In the genomic region with DNA sequence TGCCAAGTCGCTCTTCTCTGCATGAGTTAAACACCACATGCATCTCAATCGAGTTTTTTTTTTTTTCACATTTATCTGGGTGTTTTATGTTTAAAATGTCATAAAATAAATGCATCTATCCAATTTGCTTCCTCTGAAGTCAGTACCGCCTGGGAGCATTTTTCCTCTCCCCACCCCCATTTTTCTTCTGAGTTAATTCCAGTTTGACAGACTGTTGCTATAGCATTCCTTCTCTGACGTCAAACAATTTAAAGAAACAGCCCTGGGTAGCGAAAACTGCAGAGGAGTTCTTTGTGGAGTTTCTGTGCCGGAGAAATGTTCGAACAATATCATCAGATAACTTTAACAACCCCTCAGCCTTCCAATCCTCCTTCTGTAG, we compare ENCODE assay signal across 8 cellular contexts. TPM values are rescaled to one million over a fixed set of nuclear protein-coding genes. Genes with fewer than 3 reads are reported as not detected.
DNase-seq lines count a peak whose midpoint lies in the region; ATAC-seq and TF ChIP-seq lines count a peak whose summit lies in the region.

No MANE protein-coding gene starts in this region.

- peak overlapping the region; percentile 56 to 82 for H3K4me3 ChIP-seq in left lung

- no peaks in the 10 kb centered on the region for H3K9me3 Mint-ChIP-seq in activated naive CD4-positive, alpha-beta T cell treated with anti-CD3 and anti-CD28 coated beads for 36 hours
- no peaks in the 10 kb centered on the region for H3K9me3 Mint-ChIP-seq in activated naive CD4-positive, alpha-beta T cell treated with anti-CD3 and anti-CD28 coated beads, Interleukin-2, amount 50 U/mL, for 72 hours
- no peaks in the 10 kb centered on the region for H3K9me3 Mint-ChIP-seq in type B pancreatic cell

- H3K36me3 Mint-ChIP-seq in activated naive CD4-positive, alpha-beta T cell treated with anti-CD3 and anti-CD28 coated beads for 36 hours (ENCODE audit: low read depth): no peaks in the 10 kb centered on the region
- peaks cover 16 to 28% of the 10 kb centered on the region in 2 donors for H3K36me3 Mint-ChIP-seq in activated naive CD4-positive, alpha-beta T cell treated with anti-CD3 and anti-CD28 coated beads, Interleukin-2, amount 50 U/mL, for 72 hours
- H3K36me3 Mint-ChIP-seq in type B pancreatic cell: peaks cover 4% of the 10 kb centered on the region

- peaks cover 13% of the 10 kb centered on the region for H3K4me1 Mint-ChIP-seq in activated naive CD4-positive, alpha-beta T cell treated with anti-CD3 and anti-CD28 coated beads for 36 hours (ENCODE audit: low read depth)
- H3K4me1 Mint-ChIP-seq in type B pancreatic cell (ENCODE audit: unreplicated experiment): peaks cover 29% of the 10 kb centered on the region

- CTCF ChIA-PET in activated naive CD4-positive, alpha-beta T cell treated with anti-CD3 and anti-CD28 coated beads for 36 hours (lab: Charles Lee): no interaction called here

- H3K36me3 ChIP-seq in left lung: no peaks in the 10 kb centered on the region

- no peak overlapping the region for H3K27ac Mint-ChIP-seq in activated naive CD4-positive, alpha-beta T cell treated with anti-CD3 and anti-CD28 coated beads for 36 hours
- H3K27ac Mint-ChIP-seq in activated naive CD4-positive, alpha-beta T cell treated with anti-CD3 and anti-CD28 coated beads, Interleukin-2, amount 50 U/mL, for 72 hours: peak overlapping the region in 1 of 2 donors; percentile 50
- peak overlapping the region; percentile 94 for H3K27ac Mint-ChIP-seq in type B pancreatic cell

- H3K27me3 Mint-ChIP-seq in activated naive CD4-positive, alpha-beta T cell treated with anti-CD3 and anti-CD28 coated beads for 36 hours (ENCODE audit: low read depth): peaks cover 69% of the 10 kb centered on the region
- H3K27me3 Mint-ChIP-seq in type B pancreatic cell: peaks cover 32% of the 10 kb centered on the region

- peak overlapping the region; percentile 96 to 98 for H3K27ac ChIP-seq in left lung

- peak overlapping the region; percentile 70 for H3K4me3 Mint-ChIP-seq in activated naive CD4-positive, alpha-beta T cell treated with anti-CD3 and anti-CD28 coated beads for 36 hours
- H3K4me3 Mint-ChIP-seq in type B pancreatic cell: peak overlapping the region; percentile 88

- H3K4me1 ChIP-seq in left lung: peaks cover 13 to 37% of the 10 kb centered on the region in 2 donors

- TF ChIP-seq CTCF in left lung (IDR thresholded peaks at IDR 0.05): no peak
- TF ChIP-seq CTCF in type B pancreatic cell (conservative IDR thresholded peaks at IDR 0.05): no peak

- intact Hi-C loops in activated naive CD4-positive, alpha-beta T cell treated with anti-CD3 and anti-CD28 coated beads for 36 hours (cut with micrococcal nuclease): loop anchor here (5.0 kb wide), 1 partner anchor 435 kb away; no protein-coding TSS in a partner anchor
- intact Hi-C loops in left lung (cut with DNase I): no loop called here

- DNase-seq in activated naive CD4-positive, alpha-beta T cell treated with anti-CD3 and anti-CD28 coated beads for 36 hours: no peak
- no peak for DNase-seq in activated naive CD4-positive, alpha-beta T cell treated with anti-CD3 and anti-CD28 coated beads, Interleukin-2, amount 50 U/mL, for 72 hours (ENCODE audit: low spot score in 2 of 2)
- DNase-seq in amniotic epithelial cell (ENCODE audit: low read depth): peak; percentile 92
- DNase-seq in left lung: no peak
- DNase-seq in type B pancreatic cell (ENCODE audit: extremely low spot score, unreplicated experiment): no peak
- no peak for DNase-seq in SW480 (ENCODE audit: low spot score)

- no peaks in the 10 kb centered on the region for H3K27me3 ChIP-seq in left lung

- ATAC-seq in activated naive CD4-positive, alpha-beta T cell treated with anti-CD3 and anti-CD28 coated beads, Interleukin-2, amount 50 U/mL, for 72 hours: no peak
- no peak for ATAC-seq in left lung
- ATAC-seq in GM21717 (IDR thresholded peaks at IDR 0.05; ENCODE audit: unreplicated experiment): no peak
- ATAC-seq in HG02610 (IDR thresholded peaks at IDR 0.05; ENCODE audit: unreplicated experiment): no peak

- no peaks in the 10 kb centered on the region for H3K9me3 ChIP-seq in left lung

RNA-seq across cellular contexts. Expression of a gene that starts 0.9 kb away (rescaled TPM):
- total RNA-seq in activated naive CD4-positive, alpha-beta T cell treated with anti-CD3 and anti-CD28 coated beads for 36 hours: under 1 TPM; 0.26 to 0.74 TPM
- total RNA-seq in activated naive CD4-positive, alpha-beta T cell treated with anti-CD3 and anti-CD28 coated beads, Interleukin-2, amount 50 U/mL, for 72 hours: 1 to 10 TPM in 1 of 2 donors, under 1 TPM in 1; 0.59 to 1.8 TPM
- total RNA-seq in left lung (10 to 100 TPM; 40.1 to 53.0 TPM), type B pancreatic cell (ENCODE audit: low replicate concordance) (11.9 and 26.8 TPM in 2 replicates)
